ENCODE assay signal across 25 cellular contexts in genomic region chr1:217805792-217806191, GRCh38.
"Had no signal": no experiment of that assay in that cellular context is flagged by ENCODE, and none has a peak within 500 bp of the region (broad histone marks: within the 10 kb centered on the region; RNA-seq: fewer than 3 reads in every experiment).

No MANE protein-coding gene starts in this region.

- ATAC-seq: stimulated activated effector memory CD8-positive, alpha-beta T cell treated with anti-CD3 and anti-CD28 coated beads, Interleukin-12 subunit alpha, Interleukin-12 subunit beta, amount 100 ng/mL, for 72 hours; stimulated activated memory B cell treated with anti-CD40 and anti-IgM and Interleukin-4, amounts not matched to agents 10 μg/mL and 1 μg/mL and 100 μg/mL, for 72 hours; stimulated activated naive B cell treated with anti-CD40 and anti-IgM and Interleukin-4, amounts not matched to agents 10 μg/mL and 1 μg/mL and 100 μg/mL, for 72 hours; stimulated activated naive CD8-positive, alpha-beta T cell treated with anti-CD3 and anti-CD28 coated beads, Interleukin-15, amount 100 ng/mL, for 72 hours; stimulated activated naive CD8-positive, alpha-beta T cell treated with anti-CD3 and anti-CD28 coated beads, Interleukin-15, Interleukin-2, amounts not matched to agents 100 U/mL and 50 U/mL, for 24 hours; upper lobe of right lung had no signal

- DNase-seq: stimulated activated CD4-positive, alpha-beta T cell treated with anti-CD3 and anti-CD28 coated beads, Interleukin-2, amount 100 ng/mL, for 48 hours; stimulated activated CD4-positive, alpha-beta T cell treated with anti-CD3 and anti-CD28 coated beads, Interleukin-4, amount 100 ng/mL, for 1 hour; stimulated activated CD4-positive, alpha-beta T cell treated with anti-CD3 and anti-CD28 coated beads, Interleukin-4, amount 100 ng/mL, for 24 hours; stimulated activated CD4-positive, alpha-beta T cell treated with anti-CD3 and anti-CD28 coated beads, Interleukin-4, amount 100 ng/mL, for 4 hours; stimulated activated CD8-positive, alpha-beta memory T cell treated with anti-CD3 and anti-CD28 coated beads, Interleukin-4, amount 100 ng/mL, for 48 hours; stimulated activated naive B cell treated with anti-CD40 and anti-IgM and Interleukin-4, amounts not matched to agents 10 μg/mL and 1 μg/mL and 100 μg/mL, for 72 hours; stimulated activated naive CD4-positive, alpha-beta T cell; stimulated activated naive CD4-positive, alpha-beta T cell treated with Interleukin-2 at 50 U/mL for 16 hours; stimulated activated naive CD8-positive, alpha-beta T cell treated with anti-CD3 and anti-CD28 coated beads, Interleukin-15, amount 100 ng/mL, for 72 hours; stimulated activated naive CD8-positive, alpha-beta T cell treated with anti-CD3 and anti-CD28 coated beads, Interleukin-15, Interleukin-2, amounts not matched to agents 100 U/mL and 50 U/mL, for 24 hours; stomach; substantia nigra; testis; thyroid gland; tibial artery; transverse colon; upper lobe of left lung; upper lobe of right lung; uterus had no signal

- H3K27ac ChIP-seq: stomach, suprapubic skin, testis, thoracic aorta, thyroid gland, tibial artery, tibial nerve, transverse colon, upper lobe of left lung, upper lobe of right lung, uterus, vagina had no signal

- H3K36me3 ChIP-seq: stomach, suprapubic skin, thoracic aorta, thyroid gland, tibial artery, tibial nerve, transverse colon, upper lobe of left lung, upper lobe of right lung, uterus, vagina had no signal

- H3K9me3 ChIP-seq: stomach, suprapubic skin, testis, thoracic aorta, thyroid gland, tibial artery, tibial nerve, transverse colon, upper lobe of right lung, uterus, vagina had no signal

- H3K4me3 ChIP-seq: stomach, suprapubic skin, testis, thoracic aorta, thyroid gland, tibial artery, tibial nerve, transverse colon, upper lobe of left lung, upper lobe of right lung, uterus, vagina had no signal

- H3K27me3 ChIP-seq: stomach, suprapubic skin, testis, thyroid gland, tibial artery, tibial nerve, transverse colon, upper lobe of left lung, upper lobe of right lung, uterus, vagina had no signal

- H3K4me1 ChIP-seq: stomach, suprapubic skin, testis, thyroid gland, tibial artery, tibial nerve, transverse colon, upper lobe of left lung, upper lobe of right lung, uterus, vagina had no signal
